In genomic region chr17:7557825-7558543, GRCh38 we compare ENCODE assay signal across 1 cellular context.
A peak's percentile ranks its signal among the peaks of the same experiment; 100 is the strongest.
TF ChIP-seq lines count a peak whose summit lies in the region.

No MANE protein-coding gene starts in this region.

TF ChIP-seq in HepG2, 621 proteins besides CTCF, POLR2A, EP300 and RAD21 (continued from another document and continues in another):
- no peak for TF ChIP-seq ZNF703 (CRISPR knock-in tag; IDR thresholded peaks at IDR 0.05; ENCODE audit: borderline replicate concordance)
- no peak for TF ChIP-seq REPIN1 (CRISPR knock-in tag; IDR thresholded peaks at IDR 0.05; ENCODE audit: borderline replicate concordance, low read depth)
- TF ChIP-seq SYNCRIP (IDR thresholded peaks at IDR 0.05; ENCODE audit: insufficient read depth, low read depth, low read length), result no peak
- TF ChIP-seq JUND (CRISPR knock-in tag; IDR thresholded peaks at IDR 0.05), result no peak
- TF ChIP-seq ZSCAN9 (CRISPR knock-in tag; IDR thresholded peaks at IDR 0.05; ENCODE audit: borderline replicate concordance), result 0 out of 2 replicates have a peak, but pooled peaks have one; percentile 17
- no peak for TF ChIP-seq ZNF12 (CRISPR knock-in tag; IDR thresholded peaks at IDR 0.05)
- no peak for TF ChIP-seq HHEX (CRISPR knock-in tag; IDR thresholded peaks at IDR 0.05)
- TF ChIP-seq MAZ (IDR thresholded peaks at IDR 0.05; ENCODE audit: borderline replicate concordance, low read depth, low read length), result 0 out of 2 replicates have a peak, but pooled peaks have one; percentile 17
- TF ChIP-seq MAZ (CRISPR knock-in tag; IDR thresholded peaks at IDR 0.05; ENCODE audit: low read depth), result no peak
- TF ChIP-seq KLF9 (CRISPR knock-in tag; IDR thresholded peaks at IDR 0.05; ENCODE audit: low read depth), result no peak
- 0 out of 2 replicates have a peak, but pooled peaks have one; percentile 55 for TF ChIP-seq ARID4A (CRISPR knock-in tag; IDR thresholded peaks at IDR 0.05; ENCODE audit: borderline replicate concordance)
- TF ChIP-seq TEAD2 (CRISPR knock-in tag; IDR thresholded peaks at IDR 0.05), result no peak
- no peak for TF ChIP-seq ZNF329 (CRISPR knock-in tag; IDR thresholded peaks at IDR 0.05; ENCODE audit: low read depth)
- no peak for TF ChIP-seq ZBTB39 (CRISPR knock-in tag; IDR thresholded peaks at IDR 0.05)
- TF ChIP-seq ZNF740 (CRISPR knock-in tag; IDR thresholded peaks at IDR 0.05), result no peak
- no peak for TF ChIP-seq CREM (IDR thresholded peaks at IDR 0.05)
- no peak for TF ChIP-seq CREM (CRISPR knock-in tag; IDR thresholded peaks at IDR 0.05)
- no peak for TF ChIP-seq MYPOP (CRISPR knock-in tag; IDR thresholded peaks at IDR 0.05)
- peak; percentile 82; the same call in 1 of the 2 replicates for TF ChIP-seq ZNF333 (CRISPR knock-in tag; IDR thresholded peaks at IDR 0.05; ENCODE audit: borderline replicate concordance)
- TF ChIP-seq FOXM1 (CRISPR knock-in tag; IDR thresholded peaks at IDR 0.05), result no peak
- TF ChIP-seq BCL3 (CRISPR knock-in tag; IDR thresholded peaks at IDR 0.05), result peak; percentile 25; the same call in 1 of the 2 replicates
- no peak for TF ChIP-seq THAP8 (CRISPR knock-in tag; IDR thresholded peaks at IDR 0.05; ENCODE audit: borderline replicate concordance)
- TF ChIP-seq ZNF609 (CRISPR knock-in tag; IDR thresholded peaks at IDR 0.05; ENCODE audit: borderline replicate concordance), result 0 out of 2 replicates have a peak, but pooled peaks have one; percentile 17
- peak; percentile 74; the same call in 1 of the 2 replicates for TF ChIP-seq SIN3A (IDR thresholded peaks at IDR 0.05; ENCODE audit: borderline replicate concordance, low read depth, low read length)
- no peak for TF ChIP-seq HMG20A (CRISPR knock-in tag; IDR thresholded peaks at IDR 0.05; ENCODE audit: borderline replicate concordance)
- TF ChIP-seq JUN (CRISPR knock-in tag; IDR thresholded peaks at IDR 0.05), result no peak
- peak; percentile 76 for TF ChIP-seq PATZ1 (CRISPR knock-in tag; IDR thresholded peaks at IDR 0.05)
- no peak for TF ChIP-seq ZNF414 (CRISPR knock-in tag; IDR thresholded peaks at IDR 0.05)
- no peak for TF ChIP-seq TFE3 (CRISPR knock-in tag; IDR thresholded peaks at IDR 0.05)
- TF ChIP-seq ATF5 (CRISPR knock-in tag; IDR thresholded peaks at IDR 0.05; ENCODE audit: low read depth), result no peak
- TF ChIP-seq ZNF276 (CRISPR knock-in tag; IDR thresholded peaks at IDR 0.05; ENCODE audit: low read depth), result peak; percentile 57; the same call in 1 of the 2 replicates
- TF ChIP-seq ZNF7 (CRISPR knock-in tag; IDR thresholded peaks at IDR 0.05), result no peak
- peak; percentile 69 for TF ChIP-seq AGO2 (optimal IDR thresholded peaks at IDR 0.05; ENCODE audit: low read depth, low read length)
- TF ChIP-seq ZNF788 (CRISPR knock-in tag; IDR thresholded peaks at IDR 0.05; ENCODE audit: borderline replicate concordance), result no peak
- TF ChIP-seq ZMYM2 (CRISPR knock-in tag; IDR thresholded peaks at IDR 0.05), result no peak
- no peak for TF ChIP-seq ZNF629 (CRISPR knock-in tag; conservative IDR thresholded peaks at IDR 0.05)
